ENCODE assay signal across 11 cellular contexts in genomic region chr20:49785851-49786174, GRCh38. TPM values are rescaled to one million over a fixed set of nuclear protein-coding genes. Genes with fewer than 3 reads are reported as not detected.
A peak's percentile ranks its signal among the peaks of the same experiment; 100 is the strongest.
DNase-seq lines count a peak whose midpoint lies in the region; ATAC-seq, FAIRE-seq and TF ChIP-seq lines count a peak whose summit lies in the region.
"Had no signal": no experiment of that assay in that cellular context is flagged by ENCODE, and none has a peak within 500 bp of the region (broad histone marks: within the 10 kb centered on the region; RNA-seq: fewer than 3 reads in every experiment).

No MANE protein-coding gene starts in this region.

- DNase-seq in A549 (ENCODE audit: low read depth in 1 of 2, low spot score in 1 of 2) (no peak), GM19238 (ENCODE audit: insufficient read length, low spot score) (peak; percentile 54), OCI-M1 (lab: John Stamatoyannopoulos, UW) (peak; percentile 81), amygdala (lab: John Stamatoyannopoulos, UW) (no peak), NCI-H146 treated with DMSO at 0.1 percent for 48 hours (lab: John Stamatoyannopoulos, UW; ENCODE audit: unreplicated experiment) (no peak), NCI-H1436 (lab: John Stamatoyannopoulos, UW) (no peak)
- DNase-seq in effector CD4-positive, alpha-beta T cell = no peak
- DNase-seq: activated effector memory CD4-positive, alpha-beta T cell treated with Interleukin-2 at 50 U/mL for 16 hours; erythroblast; naive thymus-derived CD8-positive, alpha-beta T cell had no signal

- ATAC-seq in A549 (no peak), HG03025 (IDR thresholded peaks at IDR 0.05; ENCODE audit: low FRiP score, unreplicated experiment) (peak; percentile 77)
- ATAC-seq: naive thymus-derived CD8-positive, alpha-beta T cell had no signal

- POLR2A ChIA-PET in A549 (lab: Yijun Ruan, JAX) = no interaction called here

- H3K4me2 ChIP-seq in A549 = no peak overlapping the region

- H3K9me3 ChIP-seq in A549 = no peaks in the 10 kb centered on the region

- no peak for TF ChIP-seq POLR2A in A549 (IDR thresholded peaks at IDR 0.05; ENCODE audit: low read length)

- 92% methylated on average over 4 of the region's 4 CpGs for WGBS in A549 (ENCODE audit: missing lambda C conversion rate)

- H3K4me1 ChIP-seq in A549 = peaks cover 39% of the 10 kb centered on the region

- FAIRE-seq in A549 (lab: Jason Lieb, UNC) = no peak

- H3K27ac ChIP-seq in A549 = peak overlapping the region; percentile 51 to 84; a peak in 5 of 6 replicates

- CTCF ChIA-PET in A549 (lab: Yijun Ruan, JAX) = interaction anchor here (0.5 to 4.0 kb wide), 10 partner anchors 10 to 354 kb away, joined by 3 to 28 read pairs (median 6); no protein-coding TSS in a partner anchor

- no peak for TF ChIP-seq CTCF in A549 (IDR thresholded peaks at IDR 0.05)

- no peak for TF ChIP-seq EP300 in A549 (IDR thresholded peaks at IDR 0.05)

- TF ChIP-seq RAD21 in A549 (conservative IDR thresholded peaks at IDR 0.05 in 1 of 2, IDR thresholded peaks at IDR 0.05 in 1 of 2) = no peak

- H3K4me3 ChIP-seq in A549 = no peak overlapping the region

TF ChIP-seq in A549, 52 proteins besides CTCF, POLR2A, EP300 and RAD21:
- TF ChIP-seq, protein P1, sequence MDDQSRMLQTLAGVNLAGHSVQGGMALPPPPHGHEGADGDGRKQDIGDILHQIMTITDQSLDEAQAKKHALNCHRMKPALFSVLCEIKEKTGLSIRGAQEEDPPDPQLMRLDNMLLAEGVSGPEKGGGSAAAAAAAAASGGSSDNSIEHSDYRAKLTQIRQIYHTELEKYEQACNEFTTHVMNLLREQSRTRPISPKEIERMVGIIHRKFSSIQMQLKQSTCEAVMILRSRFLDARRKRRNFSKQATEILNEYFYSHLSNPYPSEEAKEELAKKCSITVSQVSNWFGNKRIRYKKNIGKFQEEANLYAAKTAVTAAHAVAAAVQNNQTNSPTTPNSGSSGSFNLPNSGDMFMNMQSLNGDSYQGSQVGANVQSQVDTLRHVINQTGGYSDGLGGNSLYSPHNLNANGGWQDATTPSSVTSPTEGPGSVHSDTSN (IDR thresholded peaks at IDR 0.05) = no peak
- TF ChIP-seq POLR2AphosphoS2 (conservative IDR thresholded peaks at IDR 0.05; ENCODE audit: low read length) (no peak), NR3C1 (IDR thresholded peaks at IDR 0.05) (no peak), MAFK (IDR thresholded peaks at IDR 0.05; ENCODE audit: partially characterized antibody) (no peak), FOSL2 (IDR thresholded peaks at IDR 0.05) (no peak), FOSL2 (CRISPR knock-in tag; IDR thresholded peaks at IDR 0.05) (no peak), JUNB (IDR thresholded peaks at IDR 0.05) (no peak), TFCP2L1 (CRISPR knock-in tag; IDR thresholded peaks at IDR 0.05) (no peak), USF2 (IDR thresholded peaks at IDR 0.05) (no peak), MAZ (IDR thresholded peaks at IDR 0.05; ENCODE audit: borderline replicate concordance, low read depth, low read length) (no peak), RCOR1 (IDR thresholded peaks at IDR 0.05; ENCODE audit: low read depth, low read length) (no peak)
- TF ChIP-seq, protein P2, sequence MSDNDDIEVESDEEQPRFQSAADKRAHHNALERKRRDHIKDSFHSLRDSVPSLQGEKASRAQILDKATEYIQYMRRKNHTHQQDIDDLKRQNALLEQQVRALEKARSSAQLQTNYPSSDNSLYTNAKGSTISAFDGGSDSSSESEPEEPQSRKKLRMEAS (IDR thresholded peaks at IDR 0.05) = no peak
TF ChIP-seq in A549: peak in this region for 0.

RNA-seq across cellular contexts. Expression of gene SLC9A8, which starts 26.8 kb away (rescaled TPM):
- polyA plus RNA-seq in A549 (2011; rRNA removed) (5.0 and 7.4 TPM in 2 replicates), A549 (2017; fragmentation: RNase III; extraction: RNeasy Plus Mini Kit Qiagen cat#74134 plus additional on column Dnase treatment) (7.9 to 9.5 TPM (median 7.9 TPM) in 3 replicates)
- polyA plus RNA-seq in A549 (2012; cell fraction: cytosol; rRNA removed) = 3.1 and 4.3 TPM in 2 replicates
- polyA plus RNA-seq in A549 (2012; cell fraction: nucleus; rRNA removed) = 18.0 and 20.7 TPM in 2 replicates
- polyA minus RNA-seq in A549 (2011; rRNA and poly(A)+ RNA removed) = 10.9 and 20.7 TPM in 2 replicates

Comparison
In these comparisons a context has a peak if more than half of its experiments do, and no peak if none do; other contexts are left out.
1. DNase-seq: peak in GM19238 (single experiment) and OCI-M1 (single experiment); none in A549 (0 of 2), effector CD4-positive, alpha-beta T cell (single experiment), amygdala (0 of 56), NCI-H146 treated with DMSO at 0.1 percent for 48 hours (single experiment) and NCI-H1436 (single experiment).